ENCODE assay signal across 16 cellular contexts in the genomic region with DNA sequence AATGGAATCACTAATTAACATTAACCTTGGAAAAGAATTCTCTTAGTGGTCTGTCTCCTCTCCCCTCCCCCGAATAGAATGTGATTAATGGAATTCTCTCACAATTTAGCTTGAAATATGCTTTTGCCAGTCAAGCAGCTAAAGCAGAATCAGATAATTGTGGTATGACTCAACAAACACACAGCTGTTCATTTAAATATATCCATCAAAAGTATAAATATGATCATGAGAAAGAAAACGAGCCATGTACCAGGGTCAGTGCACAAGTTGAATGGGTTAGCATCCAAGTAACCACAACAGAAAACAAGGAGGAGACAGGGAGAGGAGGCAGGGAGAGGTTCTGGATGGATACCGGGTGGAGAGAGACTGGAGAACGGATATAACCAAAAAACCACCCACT.
DNase-seq lines count a peak whose midpoint lies in the region; ATAC-seq and TF ChIP-seq lines count a peak whose summit lies in the region.
"Had no signal": no experiment of that assay in that cellular context is flagged by ENCODE, and none has a peak within 500 bp of the region (broad histone marks: within the 10 kb centered on the region; RNA-seq: fewer than 3 reads in every experiment).

No MANE protein-coding gene starts in this region.

- H3K4me3 ChIP-seq in osteoblast (ENCODE audit: insufficient read depth, low read length) = no peak overlapping the region
- H3K4me3 ChIP-seq: lower lobe of right lung, prostate gland, uterus had no signal

- peaks cover 7% of the 10 kb centered on the region for H3K4me1 ChIP-seq in osteoblast (ENCODE audit: insufficient read depth, low read length)
- H3K4me1 ChIP-seq: prostate gland, uterus had no signal

- no peak for TF ChIP-seq POLR2A in GM18505 (IDR thresholded peaks at IDR 0.05; ENCODE audit: borderline replicate concordance, extremely low read depth, insufficient read depth, insufficient read length)

- H3K79me2 ChIP-seq in osteoblast (ENCODE audit: insufficient read depth, low read length) = peaks cover 34% of the 10 kb centered on the region

- no peaks in the 10 kb centered on the region for H3K9me3 ChIP-seq in osteoblast (ENCODE audit: low read depth, low read length)
- H3K9me3 ChIP-seq: lower lobe of right lung, prostate gland, uterus had no signal

- H3K27ac ChIP-seq in osteoblast (ENCODE audit: low read depth, low read length) = peak overlapping the region; percentile 5
- H3K27ac ChIP-seq: lower lobe of right lung, prostate gland, uterus had no signal

- DNase-seq in EH (ENCODE audit: low read depth) (peak; percentile 78), RPMI7951 (ENCODE audit: low read depth) (peak; percentile 65), dermis blood vessel endothelial cell (peak; percentile 20), osteoblast (ENCODE audit: insufficient read length, low spot score, missing footprints) (no peak), 8988T (no peak)
- DNase-seq: activated naive CD4-positive, alpha-beta T cell; lower lobe of right lung; naive thymus-derived CD8-positive, alpha-beta T cell; NCI-H187 treated with DMSO at 0.1 percent for 48 hours; NCI-H510A; T-cell; uterus had no signal

- H3K27me3 ChIP-seq in osteoblast (ENCODE audit: insufficient read depth, low read length) = no peaks in the 10 kb centered on the region
- H3K27me3 ChIP-seq: uterus had no signal

- H2AFZ ChIP-seq in osteoblast (ENCODE audit: low read length) = no peak overlapping the region

- H4K20me1 ChIP-seq in osteoblast (ENCODE audit: insufficient read depth, low read length) = peaks cover 2% of the 10 kb centered on the region

- H3K36me3 ChIP-seq in osteoblast (ENCODE audit: insufficient read depth, low read length) = no peaks in the 10 kb centered on the region
- H3K36me3 ChIP-seq: prostate gland, uterus had no signal

- TF ChIP-seq CTCF in osteoblast (IDR thresholded peaks at IDR 0.05; ENCODE audit: extremely low read depth, low read depth, low read length) = no peak

- ATAC-seq in GM21423 (IDR thresholded peaks at IDR 0.05; ENCODE audit: unreplicated experiment) = no peak
- ATAC-seq in GM18505 (IDR thresholded peaks at IDR 0.05; ENCODE audit: unreplicated experiment) = no peak
- no peak for ATAC-seq in esophagus mucosa
- ATAC-seq: naive thymus-derived CD8-positive, alpha-beta T cell; T-cell had no signal

- no peak overlapping the region for H3K4me2 ChIP-seq in osteoblast (ENCODE audit: insufficient read depth, low read length)

Comparison
In these comparisons a context has a peak if more than half of its experiments do, and no peak if none do; other contexts are left out.
1. DNase-seq: peak in EH (single experiment), RPMI7951 (single experiment) and dermis blood vessel endothelial cell (single experiment); none in osteoblast (single experiment) and 8988T (single experiment).